Comparison of ENCODE assay signal across 24 cellular contexts in genomic region chr11:12968101-12968500, GRCh38. TPM values are rescaled to one million over a fixed set of nuclear protein-coding genes. Genes with fewer than 3 reads are reported as not detected.
"Had no signal": no experiment of that assay in that cellular context is flagged by ENCODE, and none has a peak within 500 bp of the region (broad histone marks: within the 10 kb centered on the region; RNA-seq: fewer than 3 reads in every experiment).

No MANE protein-coding gene starts in this region.

- H3K4me1 Mint-ChIP-seq: immature natural killer cell had no signal

- H3K27me3 ChIP-seq: body of pancreas, thyroid gland had no signal

- H3K9me3 Mint-ChIP-seq: activated CD8-positive, alpha-beta T cell treated with anti-CD3 and anti-CD28 coated beads for 36 hours; activated naive CD4-positive, alpha-beta T cell treated with anti-CD3 and anti-CD28 coated beads for 36 hours; activated T-cell treated with anti-CD3 and anti-CD28 coated beads, Interleukin-2, amount 50 U/mL, for 4 hours; immature natural killer cell; mesothelial cell of epicardium; nephron progenitor cell had no signal

- H3K27ac Mint-ChIP-seq: activated CD8-positive, alpha-beta T cell treated with anti-CD3 and anti-CD28 coated beads for 36 hours; activated naive CD4-positive, alpha-beta T cell treated with anti-CD3 and anti-CD28 coated beads for 36 hours; immature natural killer cell; nephron progenitor cell had no signal

- H3K4me3 ChIP-seq: body of pancreas, dorsolateral prefrontal cortex, lower lobe of right lung, thyroid gland had no signal

- H3K36me3 ChIP-seq: lower lobe of right lung, thyroid gland had no signal

- H3K27ac ChIP-seq: body of pancreas, dorsolateral prefrontal cortex, lower lobe of right lung, thyroid gland had no signal

- H3K9me3 ChIP-seq: body of pancreas, lower lobe of right lung, thyroid gland had no signal

- H3K36me3 Mint-ChIP-seq: immature natural killer cell, mesothelial cell of epicardium had no signal

- DNase-seq: activated CD4-positive, alpha-beta T cell treated with anti-CD3 and anti-CD28 coated beads for 48 hours; activated CD4-positive, CD25-positive, alpha-beta regulatory T cell; activated CD8-positive, alpha-beta T cell treated with anti-CD3 and anti-CD28 coated beads for 36 hours; activated naive CD4-positive, alpha-beta T cell treated with anti-CD3 and anti-CD28 coated beads for 36 hours; activated T-cell treated with anti-CD3 and anti-CD28 coated beads, Interleukin-2, amount 50 U/mL, for 4 hours; body of pancreas; caudate nucleus; dorsolateral prefrontal cortex; immature natural killer cell; left cardiac atrium; lower lobe of right lung; nephron progenitor cell; occipital lobe; posterior cingulate gyrus; retina; stimulated activated CD4-positive, alpha-beta T cell treated with anti-CD3 and anti-CD28 coated beads, Interleukin-12 subunit alpha, Interleukin-12 subunit beta, amount 100 ng/mL, for 4 hours; stimulated activated CD4-positive, alpha-beta T cell treated with anti-CD3 and anti-CD28 coated beads, Interleukin-1b, Interleukin-23, amount 100 ng/mL, for 48 hours; stimulated activated CD8-positive, alpha-beta memory T cell treated with anti-CD3 and anti-CD28 coated beads, Interleukin-4, amount 100 ng/mL, for 48 hours; stimulated activated naive CD4-positive, alpha-beta T cell; T-helper 1 cell; T1000 had no signal

- H3K4me3 Mint-ChIP-seq: activated CD8-positive, alpha-beta T cell treated with anti-CD3 and anti-CD28 coated beads for 36 hours; activated naive CD4-positive, alpha-beta T cell treated with anti-CD3 and anti-CD28 coated beads for 36 hours; activated T-cell treated with anti-CD3 and anti-CD28 coated beads, Interleukin-2, amount 50 U/mL, for 4 hours; immature natural killer cell; mesothelial cell of epicardium; nephron progenitor cell had no signal

- ATAC-seq: activated CD8-positive, alpha-beta T cell treated with anti-CD3 and anti-CD28 coated beads for 36 hours; activated T-cell treated with anti-CD3 and anti-CD28 coated beads, Interleukin-2, amount 50 U/mL, for 4 hours; body of pancreas; esophagus mucosa; left cardiac atrium; lower lobe of right lung had no signal

RNA-seq across cellular contexts. Expression of gene RASSF10, which starts 41.0 kb away (rescaled TPM):
- total RNA-seq: activated CD8-positive, alpha-beta T cell treated with anti-CD3 and anti-CD28 coated beads for 36 hours; activated naive CD4-positive, alpha-beta T cell treated with anti-CD3 and anti-CD28 coated beads for 36 hours; activated T-cell treated with anti-CD3 and anti-CD28 coated beads, Interleukin-2, amount 50 U/mL, for 4 hours; body of pancreas had no signal
- polyA plus RNA-seq: immature natural killer cell had no signal
